25 cellular contexts compared by ENCODE assay signal in the genomic region with DNA sequence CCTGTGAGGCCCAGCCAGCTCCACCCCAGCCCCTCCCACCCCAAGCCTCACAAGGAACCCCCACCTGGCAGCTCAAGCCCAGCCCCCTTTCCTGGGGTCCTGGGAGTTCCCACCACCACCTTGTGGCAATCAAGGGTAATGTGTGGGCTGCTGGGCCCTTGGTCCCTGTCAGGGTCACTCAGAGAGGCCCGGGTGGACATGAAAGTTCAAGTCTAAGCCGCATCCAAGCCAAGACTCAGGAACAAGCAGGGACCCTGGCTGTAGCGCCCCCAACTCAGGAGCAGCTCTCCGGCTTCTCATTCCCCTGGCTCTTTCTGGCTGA.
DNase-seq lines count a peak whose midpoint lies in the region; ATAC-seq, FAIRE-seq and TF ChIP-seq lines count a peak whose summit lies in the region.
"Had no signal": no experiment of that assay in that cellular context is flagged by ENCODE, and none has a peak within 500 bp of the region (broad histone marks: within the 10 kb centered on the region; RNA-seq: fewer than 3 reads in every experiment).

No MANE protein-coding gene starts in this region.

- intact Hi-C loops in HepG2 (cut with micrococcal nuclease; ENCODE audit: unreplicated experiment) = no loop called here
- intact Hi-C loops in right lobe of liver (cut with DNase I) = no loop called here
- intact Hi-C loops in OCI-LY7 (cut with micrococcal nuclease; ENCODE audit: unreplicated experiment) = no loop called here

- H2AFZ ChIP-seq in HepG2 (ENCODE audit: low read length) (no peak overlapping the region), H1 (ENCODE audit: low read length) (no peak overlapping the region), OCI-LY7 (ENCODE audit: low read length) (no peak overlapping the region)
- H2AFZ ChIP-seq: PC-9 had no signal

- no peak overlapping the region for H3K9ac ChIP-seq in HepG2 (ENCODE audit: insufficient read depth, low read depth, low read length)
- no peak overlapping the region for H3K9ac ChIP-seq in H1 (replicated peaks in 1 of 4; ENCODE audit: extremely low read depth in 1 of 4, low read depth in 3 of 4, low read length in 3 of 4)

- BruUV-seq in HepG2 (replicated peaks; lab: Mats Ljungman, UMichigan) (no TSS peak), OCI-LY7 (replicated peaks; lab: Mats Ljungman, UMichigan) (no TSS peak)

- DNase-seq in HepG2 (ENCODE audit: low spot score) (no peak), right lobe of liver (no peak), H1 (ENCODE audit: low read depth in 1 of 2, low spot score in 2 of 2) (peak; percentile 31 to 62), iPS-NIHi7 (ENCODE audit: extremely low spot score) (peak; percentile 74), type B pancreatic cell (ENCODE audit: extremely low spot score, unreplicated experiment) (no peak), OCI-LY7 (ENCODE audit: low spot score) (no peak), CD1c-positive myeloid dendritic cell (ENCODE audit: extremely low spot score) (no peak), NCI-H146 treated with DMSO at 0.1 percent for 48 hours (lab: John Stamatoyannopoulos, UW; ENCODE audit: unreplicated experiment) (no peak)
- DNase-seq: 8988T, ACHN, BE2C, DMS153, DND-41, Kasumi-1, NCI-H1092 treated with DMSO at 0.1 percent for 48 hours, NCI-H1436, NCI-H187 treated with DMSO at 0.1 percent for 48 hours, NCI-H2171 treated with DMSO at 0.1 percent for 48 hours, NCI-H345, NCI-H510A treated with DMSO at 0.1 percent for 48 hours, PC-9 had no signal

- TF ChIP-seq EP300 in HepG2 (IDR thresholded peaks at IDR 0.05; ENCODE audit: low read depth in 2 of 2, low read length in 2 of 2) (no peak), HepG2 (CRISPR knock-in tag; IDR thresholded peaks at IDR 0.05; ENCODE audit: borderline replicate concordance) (no peak), H1 (IDR thresholded peaks at IDR 0.05; ENCODE audit: borderline replicate concordance in 1 of 2, low read depth in 2 of 2, low read length in 2 of 2) (no peak)

- no peaks in the 10 kb centered on the region for H3K9me3 ChIP-seq in HepG2 (ENCODE audit: low read length)
- H3K9me3 ChIP-seq in right lobe of liver = no peaks in the 10 kb centered on the region
- H3K9me3 ChIP-seq in H1 (ENCODE audit: insufficient read depth in 2 of 2, low read depth in 1 of 2, low read length in 1 of 2) = no peaks in the 10 kb centered on the region
- H3K9me3 ChIP-seq in OCI-LY7 (ENCODE audit: low read length) = no peaks in the 10 kb centered on the region
- H3K9me3 ChIP-seq: BE2C, SJSA1 had no signal

- no peak overlapping the region for H2BK12ac ChIP-seq in H1 (ENCODE audit: low read depth, low read length)

- CTCF ChIA-PET in HepG2 (lab: Yijun Ruan, JAX; ENCODE audit: low intra/inter-chr PET ratio, low total read pairs) = no interaction called here
- CTCF ChIA-PET in H1 (lab: Charles Lee; ENCODE audit: partially characterized antibody) = interaction anchor here (0.9 to 4.1 kb wide), 25 partner anchors 10 to 359 kb away, joined by 3 to 20 read pairs (median 4); no protein-coding TSS in a partner anchor
- CTCF ChIA-PET in OCI-LY7 (lab: Charles Lee; ENCODE audit: unreplicated experiment) = no interaction called here

- no peak overlapping the region for H2BK5ac ChIP-seq in H1 (ENCODE audit: low read depth, low read length)

- ATAC-seq in HepG2 = peak; percentile 45
- no peak for ATAC-seq in right lobe of liver
- ATAC-seq: K562, Right ventricle myocardium inferior had no signal

- H4K91ac ChIP-seq in H1 (replicated peaks; ENCODE audit: insufficient read length, low read length) = no peak overlapping the region

- no peak overlapping the region for H3K4me2 ChIP-seq in HepG2 (ENCODE audit: low read depth, low read length)
- no peak overlapping the region for H3K4me2 ChIP-seq in H1 (ENCODE audit: insufficient read depth in 1 of 2, low read depth in 2 of 2, low read length in 2 of 2)
- H3K4me2 ChIP-seq in OCI-LY7 (ENCODE audit: low read length) = no peak overlapping the region
- H3K4me2 ChIP-seq: PC-9 had no signal

- H3K4ac ChIP-seq in H1 (replicated peaks; ENCODE audit: insufficient read length, low read depth, low read length) = no peak overlapping the region

- H3K4me1 ChIP-seq in HepG2 (ENCODE audit: insufficient read depth, low read length) (no peaks in the 10 kb centered on the region), right lobe of liver (no peaks in the 10 kb centered on the region), H1 (replicated peaks in 1 of 4; ENCODE audit: control insufficient read depth in 3 of 4, insufficient read depth in 4 of 4, low read length in 3 of 4) (no peaks in the 10 kb centered on the region; a peak in 2 of 7 replicates), OCI-LY7 (ENCODE audit: insufficient read depth, low read length, poor library complexity, severe bottlenecking) (no peaks in the 10 kb centered on the region)
- H3K4me1 ChIP-seq: SJSA1 had no signal

- TF ChIP-seq RAD21 in HepG2 (CRISPR knock-in tag; IDR thresholded peaks at IDR 0.05) (no peak), H1 (IDR thresholded peaks at IDR 0.05 in 1 of 2, conservative IDR thresholded peaks at IDR 0.05 in 1 of 2; ENCODE audit: low read depth in 2 of 2, low read length in 2 of 2) (peak; percentile 52 to 70; a peak in 3 of 4 replicates)

- FAIRE-seq in HepG2 (lab: Jason Lieb, UNC) (no peak), H1 (lab: Jason Lieb, UNC) (no peak)
- FAIRE-seq: K562 had no signal

- 53% methylated on average over 4 of the region's 4 CpGs for WGBS in HepG2 (ENCODE audit: low lambda C conversion rate)
- whole genome bisulfite sequencing in right lobe of liver (ENCODE audit: insufficient coverage, low coverage, low lambda C conversion rate, missing lambda C conversion rate) = no CpG with 5 or more reads among the region's 4 CpGs
- WGBS in H1 (ENCODE audit: extremely low coverage in 1 of 2, insufficient coverage in 1 of 2, insufficient read length in 1 of 2, insufficient replicate concordance in 2 of 2, low coverage in 1 of 2, low lambda C conversion rate in 2 of 2, missing lambda C conversion rate in 1 of 2), 2 experiments = 72% methylated on average over 3 of the region's 4 CpGs; no CpG with 5 or more reads in 1 of the 2 experiments

- H3K4me3 ChIP-seq in HepG2 (replicated peaks in 1 of 3; ENCODE audit: insufficient read depth in 1 of 3, low read depth in 2 of 3, low read length in 3 of 3) (no peak overlapping the region), right lobe of liver (no peak overlapping the region), H1 (ENCODE audit: extremely low read depth in 1 of 4, insufficient read depth in 2 of 4, low read depth in 3 of 4, low read length in 4 of 4) (no peak overlapping the region), OCI-LY7 (ENCODE audit: low read depth, low read length, poor library complexity, severe bottlenecking) (no peak overlapping the region)
- H3K4me3 ChIP-seq: K562, PC-9, SJSA1 had no signal

- H3K79me2 ChIP-seq in HepG2 (ENCODE audit: insufficient read depth, low read length) (no peaks in the 10 kb centered on the region), H1 (ENCODE audit: control insufficient read depth in 1 of 2, insufficient read depth in 2 of 2, low read length in 2 of 2) (no peaks in the 10 kb centered on the region), OCI-LY7 (ENCODE audit: insufficient read depth, low read depth, low read length) (no peaks in the 10 kb centered on the region)

- no peak overlapping the region; the same call in 1 of the 2 replicates for H4K8ac ChIP-seq in H1 (ENCODE audit: extremely low read depth, insufficient read depth, low read length)

- H2BK15ac ChIP-seq in H1 (ENCODE audit: low read length) = no peak overlapping the region

- in situ Hi-C loops in HepG2 (cut with HindIII; ENCODE audit: extremely low pct_ligation_motif_present, low pct_unique_long_range_greater_than_20kb) = no loop called here

- H3K4me3 Mint-ChIP-seq in type B pancreatic cell = no peak overlapping the region
- H3K4me3 Mint-ChIP-seq: CD14-positive monocyte had no signal

- TF ChIP-seq POLR2A in HepG2 (IDR thresholded peaks at IDR 0.05; ENCODE audit: insufficient read depth in 1 of 2, low read depth in 2 of 2, low read length in 2 of 2) (no peak), right lobe of liver (IDR thresholded peaks at IDR 0.05) (no peak), H1 (IDR thresholded peaks at IDR 0.05; ENCODE audit: control extremely low read depth in 1 of 2, low read depth in 2 of 2, low read length in 2 of 2) (no peak)

- POLR2A ChIA-PET in HepG2 (lab: Yijun Ruan, JAX) (no interaction called here), H1 (lab: Charles Lee; ENCODE audit: partially characterized antibody) (no interaction called here), OCI-LY7 (lab: Charles Lee) (no interaction called here)

- no peak overlapping the region for H3K14ac ChIP-seq in H1 (ENCODE audit: insufficient read length)

- H3K18ac ChIP-seq in H1 (ENCODE audit: extremely low read depth, low read length) = no peak overlapping the region

- H3K4me1 Mint-ChIP-seq in type B pancreatic cell (ENCODE audit: unreplicated experiment) = peaks cover 6% of the 10 kb centered on the region
- H3K4me1 Mint-ChIP-seq: CD14-positive monocyte had no signal

- no peak overlapping the region for H2BK120ac ChIP-seq in H1 (replicated peaks; ENCODE audit: low read depth, low read length)

- no peaks in the 10 kb centered on the region for H3K9me3 Mint-ChIP-seq in type B pancreatic cell

- H4K20me1 ChIP-seq in HepG2 (ENCODE audit: insufficient read depth, low read length) = no peaks in the 10 kb centered on the region
- H4K20me1 ChIP-seq in H1 (replicated peaks in 1 of 2; ENCODE audit: control insufficient read depth in 1 of 2, insufficient read depth in 2 of 2, low read length in 2 of 2) = peaks cover 0 to 8% of the 10 kb centered on the region in 2 experiments
- H4K20me1 ChIP-seq in OCI-LY7 (ENCODE audit: insufficient read depth, low read length) = no peaks in the 10 kb centered on the region

- peaks cover 4% of the 10 kb centered on the region for H3K36me3 Mint-ChIP-seq in type B pancreatic cell
- H3K36me3 Mint-ChIP-seq: CD14-positive monocyte had no signal

- no peak overlapping the region for H3K27ac ChIP-seq in HepG2 (ENCODE audit: extremely low read length, insufficient read depth, low read length)
- H3K27ac ChIP-seq in right lobe of liver = no peak overlapping the region
- H3K27ac ChIP-seq in H1 (ENCODE audit: low read depth, low read length) = no peak overlapping the region
- H3K27ac ChIP-seq in OCI-LY7 (ENCODE audit: low read depth, low read length, poor library complexity, severe bottlenecking) = no peak overlapping the region
- H3K27ac ChIP-seq: PC-9, SJSA1 had no signal

- no peak overlapping the region for H4K5ac ChIP-seq in H1 (ENCODE audit: insufficient read length, low read depth, low read length)

- no peak overlapping the region for H3K27ac Mint-ChIP-seq in type B pancreatic cell
- H3K27ac Mint-ChIP-seq: CD14-positive monocyte had no signal

- H3K56ac ChIP-seq in H1 (replicated peaks; ENCODE audit: insufficient read length, low read depth, low read length) = no peak overlapping the region

- TF ChIP-seq CTCF in HepG2 (CRISPR knock-in tag; IDR thresholded peaks at IDR 0.05) (no peak), right lobe of liver (IDR thresholded peaks at IDR 0.05) (no peak), H1 (IDR thresholded peaks at IDR 0.05; ENCODE audit: control extremely low read depth in 1 of 3, insufficient read depth in 1 of 3, low read depth in 1 of 3, low read length in 3 of 3) (peak; percentile 49 to 69 (median 61)), type B pancreatic cell (conservative IDR thresholded peaks at IDR 0.05) (peak; percentile 36), OCI-LY7 (conservative IDR thresholded peaks at IDR 0.05; ENCODE audit: low read length) (no peak)

- H3K27me3 Mint-ChIP-seq in type B pancreatic cell = peaks cover 33% of the 10 kb centered on the region

- H3K79me1 ChIP-seq in H1 (ENCODE audit: low read depth, low read length) = no peaks in the 10 kb centered on the region

- H3K23me2 ChIP-seq in H1 (ENCODE audit: low read depth, low read length) = peaks cover 9% of the 10 kb centered on the region; the same call in 1 of the 2 replicates

- no peaks in the 10 kb centered on the region for H3K9me2 ChIP-seq in OCI-LY7 (ENCODE audit: insufficient read depth, low read length)

- H2BK20ac ChIP-seq in H1 (ENCODE audit: low read length) = no peak overlapping the region

- peaks cover 5 to 58% of the 10 kb centered on the region in 2 experiments for H3K27me3 ChIP-seq in HepG2 (ENCODE audit: control insufficient read depth in 1 of 2, insufficient read depth in 2 of 2, low read length in 2 of 2)
- H3K27me3 ChIP-seq in right lobe of liver = no peaks in the 10 kb centered on the region
- H3K27me3 ChIP-seq in H1 (replicated peaks in 1 of 4; ENCODE audit: control insufficient read depth in 3 of 4, extremely low read depth in 1 of 4, insufficient read depth in 3 of 4, low read length in 3 of 4) = no peaks in the 10 kb centered on the region; a peak in 1 of 7 replicates
- H3K27me3 ChIP-seq: BE2C, SJSA1 had no signal

- H2AK5ac ChIP-seq in H1 (ENCODE audit: low read depth, low read length) = no peak overlapping the region

- H3K36me3 ChIP-seq in HepG2 (replicated peaks in 1 of 2; ENCODE audit: control insufficient read depth in 1 of 2, insufficient read depth in 2 of 2, low read length in 2 of 2) (no peaks in the 10 kb centered on the region), right lobe of liver (no peaks in the 10 kb centered on the region), H1 (ENCODE audit: control insufficient read depth in 2 of 4, insufficient read depth in 4 of 4, low read length in 3 of 4) (no peaks in the 10 kb centered on the region), OCI-LY7 (ENCODE audit: insufficient read depth, low read length) (no peaks in the 10 kb centered on the region)
- H3K36me3 ChIP-seq: BE2C, SJSA1 had no signal

- H3K23ac ChIP-seq in H1 (ENCODE audit: insufficient read length) = no peak overlapping the region

Comparison
In these comparisons a context has a peak if more than half of its experiments do, and no peak if none do; other contexts are left out.
1. DNase-seq: peak in H1 (2 of 2) and iPS-NIHi7 (single experiment); none in HepG2 (single experiment), right lobe of liver (0 of 3), type B pancreatic cell (single experiment), OCI-LY7 (single experiment), CD1c-positive myeloid dendritic cell (single experiment) and NCI-H146 treated with DMSO at 0.1 percent for 48 hours (single experiment).
2. CTCF ChIP-seq: peak in H1 (3 of 3) and type B pancreatic cell (single experiment); none in HepG2 (single experiment), right lobe of liver (0 of 4) and OCI-LY7 (single experiment).
3. Of the 41 proteins assayed by ChIP-seq in both HepG2 and H1: peak only in HepG2: none; only in H1: CTCF and RAD21; in both: none; in neither: 39.